25 cellular contexts compared by ENCODE assay signal in genomic region chr18:67621025-67621713, GRCh38.
DNase-seq lines count a peak whose midpoint lies in the region; ATAC-seq, FAIRE-seq and TF ChIP-seq lines count a peak whose summit lies in the region.
"Had no signal": no experiment of that assay in that cellular context is flagged by ENCODE, and none has a peak within 500 bp of the region (broad histone marks: within the 10 kb centered on the region; RNA-seq: fewer than 3 reads in every experiment).

No MANE protein-coding gene starts in this region.

- H3K36me3 ChIP-seq in pancreas, result no peaks in the 10 kb centered on the region
- H3K36me3 ChIP-seq: BE2C, MG63, SJSA1 had no signal

- no peaks in the 10 kb centered on the region for H3K27me3 Mint-ChIP-seq in activated T-cell treated with anti-CD3 and anti-CD28 coated beads, Interleukin-2, amount 50 U/mL, for 72 hours (ENCODE audit: low read depth)
- H3K27me3 Mint-ChIP-seq: CD4-positive, CD25-positive, alpha-beta regulatory T cell had no signal

- H3K4me1 Mint-ChIP-seq in activated T-cell treated with anti-CD3 and anti-CD28 coated beads, Interleukin-2, amount 50 U/mL, for 72 hours (ENCODE audit: low read depth), result no peaks in the 10 kb centered on the region
- H3K4me1 Mint-ChIP-seq: CD4-positive, CD25-positive, alpha-beta regulatory T cell had no signal

- no peaks in the 10 kb centered on the region for H3K9me3 Mint-ChIP-seq in activated T-cell treated with anti-CD3 and anti-CD28 coated beads, Interleukin-2, amount 50 U/mL, for 72 hours

- DNase-seq in Caki2 (ENCODE audit: low read depth) (peak; percentile 2), HT-29 (ENCODE audit: low spot score) (peak; percentile 32), left kidney (ENCODE audit: low read depth, low spot score) (peak; percentile 8), pancreas (no peak), NCI-H1105 treated with DMSO at 0.1 percent for 48 hours (lab: John Stamatoyannopoulos, UW) (no peak), HuH-7.5 (ENCODE audit: low spot score) (no peak)
- no peak for DNase-seq in activated T-cell treated with anti-CD3 and anti-CD28 coated beads, Interleukin-2, amount 50 U/mL, for 72 hours
- DNase-seq in activated CD4-positive, alpha-beta T cell treated with anti-CD3 and anti-CD28 coated beads, Interleukin-2, amount 50 U/mL, for 1 hour, result no peak
- DNase-seq: 8988T; ACHN; BE2C; CD4-positive, CD25-positive, alpha-beta regulatory T cell; DMS 273 treated with DMSO at 0.1 percent for 48 hours; DMS79 treated with DMSO at 0.1 percent for 48 hours; H7; KBM-7; MG63; NCI-H2029; NCI-H2227 treated with DMSO at 0.1 percent for 48 hours; NCI-H526 treated with DMSO at 0.1 percent for 48 hours; PC-9 had no signal

- intact Hi-C loops in pancreas (cut with DNase I), result no loop called here

- no peaks in the 10 kb centered on the region for H3K27me3 ChIP-seq in pancreas
- H3K27me3 ChIP-seq: BE2C, MG63, SJSA1 had no signal

- H3K4me3 ChIP-seq in pancreas, result no peak overlapping the region
- H3K4me3 ChIP-seq: MG63, PC-9, SJSA1 had no signal

- no peak overlapping the region for H3K4me3 Mint-ChIP-seq in activated T-cell treated with anti-CD3 and anti-CD28 coated beads, Interleukin-2, amount 50 U/mL, for 72 hours
- H3K4me3 Mint-ChIP-seq: CD4-positive, CD25-positive, alpha-beta regulatory T cell had no signal

- no peak for TF ChIP-seq CTCF in pancreas (IDR thresholded peaks at IDR 0.05)

- no peak for FAIRE-seq in pancreas (lab: Jason Lieb, UNC)
- FAIRE-seq: GM12892, GM19239 had no signal

- 30 to 32% methylated on average over 2 of the region's 2 CpGs for WGBS in pancreas, 2 donors

- ATAC-seq in pancreas, result peak; percentile 29 to 73 (median 54)
- ATAC-seq in activated T-cell treated with anti-CD3 and anti-CD28 coated beads, Interleukin-2, amount 50 U/mL, for 72 hours (replicated peaks in 1 of 2), result no peak
- ATAC-seq: Right ventricle myocardium inferior had no signal

- peak overlapping the region in 1 of 4 donors; percentile 37 for H3K27ac ChIP-seq in pancreas
- H3K27ac ChIP-seq: PC-9, SJSA1 had no signal

- no peaks in the 10 kb centered on the region for H3K36me3 Mint-ChIP-seq in activated T-cell treated with anti-CD3 and anti-CD28 coated beads, Interleukin-2, amount 50 U/mL, for 72 hours (ENCODE audit: insufficient read depth in 2 of 2)
- H3K36me3 Mint-ChIP-seq: CD4-positive, CD25-positive, alpha-beta regulatory T cell had no signal

- H3K27ac Mint-ChIP-seq in activated T-cell treated with anti-CD3 and anti-CD28 coated beads, Interleukin-2, amount 50 U/mL, for 72 hours, result no peak overlapping the region
- H3K27ac Mint-ChIP-seq: CD4-positive, CD25-positive, alpha-beta regulatory T cell had no signal

- in situ Hi-C loops in Caki2 (cut with HindIII; ENCODE audit: low pct_unique_long_range_greater_than_20kb, low sequenced_read_pairs), result no loop called here

- H3K9me3 ChIP-seq in pancreas, result no peaks in the 10 kb centered on the region
- H3K9me3 ChIP-seq: BE2C, MG63, SJSA1 had no signal

- peaks cover 0 to 7% (median 0%) of the 10 kb centered on the region in 3 donors for H3K4me1 ChIP-seq in pancreas
- H3K4me1 ChIP-seq: BE2C, SJSA1 had no signal

Comparison
In these comparisons a context has a peak if more than half of its experiments do, and no peak if none do; other contexts are left out.
1. DNase-seq: peak in Caki2 (single experiment), HT-29 (single experiment) and left kidney (single experiment); none in pancreas (0 of 6), NCI-H1105 treated with DMSO at 0.1 percent for 48 hours (single experiment), activated T-cell treated with anti-CD3 and anti-CD28 coated beads, Interleukin-2, amount 50 U/mL, for 72 hours (0 of 2), HuH-7.5 (single experiment) and activated CD4-positive, alpha-beta T cell treated with anti-CD3 and anti-CD28 coated beads, Interleukin-2, amount 50 U/mL, for 1 hour (single experiment).
2. ATAC-seq: peak in pancreas (4 of 4); none in activated T-cell treated with anti-CD3 and anti-CD28 coated beads, Interleukin-2, amount 50 U/mL, for 72 hours (0 of 2).